Comparison of ENCODE assay signal across 8 cellular contexts in genomic region chr19:55580628-55581144, GRCh38. TPM values are rescaled to one million over a fixed set of nuclear protein-coding genes. Genes with fewer than 3 reads are reported as not detected.
DNase-seq lines count a peak whose midpoint lies in the region; ATAC-seq lines count a peak whose summit lies in the region.

Gene ZNF579 (minus strand): TSS chr19:55580848. CDS start chr19:55579639, 1,209 bp downstream.

- no peak for ATAC-seq in GM18517 (IDR thresholded peaks at IDR 0.05; ENCODE audit: unreplicated experiment)

- peaks cover 15% of the 10 kb centered on the region for H3K36me3 Mint-ChIP-seq in activated CD4-positive, alpha-beta memory T cell treated with anti-CD3 and anti-CD28 coated beads for 36 hours

- peak within 1 kb of the TSS; percentile 76 for H3K4me3 Mint-ChIP-seq in activated CD4-positive, alpha-beta memory T cell treated with anti-CD3 and anti-CD28 coated beads for 36 hours

- POLR2A ChIA-PET in activated CD4-positive, alpha-beta memory T cell treated with anti-CD3 and anti-CD28 coated beads for 36 hours (lab: Charles Lee), result interaction anchor here (0.8 to 1.0 kb wide), 2 partner anchors 19 to 23 kb away, joined by 3 to 5 read pairs; partner anchors contain the start of genes FIZ1 and ZNF524

- H3K9me3 Mint-ChIP-seq in activated CD4-positive, alpha-beta memory T cell treated with anti-CD3 and anti-CD28 coated beads for 36 hours, result no peaks in the 10 kb centered on the region

- intact Hi-C loops in activated CD4-positive, alpha-beta memory T cell treated with anti-CD3 and anti-CD28 coated beads for 36 hours (cut with micrococcal nuclease), result loop anchor here (1.0 kb wide), 1 partner anchor 44 kb away; the partner anchor contains the start of gene ZNF784

- CTCF ChIA-PET in activated CD4-positive, alpha-beta memory T cell treated with anti-CD3 and anti-CD28 coated beads for 36 hours (lab: Charles Lee), result interaction anchor here (2.4 to 3.3 kb wide), 3 partner anchors 25 to 77 kb away, joined by 7 to 15 read pairs (median 10); partner anchors contain the start of gene ZNF865

- H3K27ac Mint-ChIP-seq in activated CD4-positive, alpha-beta memory T cell treated with anti-CD3 and anti-CD28 coated beads for 36 hours, result peak within 1 kb of the TSS; percentile 78

- H3K27me3 Mint-ChIP-seq in activated CD4-positive, alpha-beta memory T cell treated with anti-CD3 and anti-CD28 coated beads for 36 hours, result no peaks in the 10 kb centered on the region

- peaks cover 23% of the 10 kb centered on the region for H3K4me1 Mint-ChIP-seq in activated CD4-positive, alpha-beta memory T cell treated with anti-CD3 and anti-CD28 coated beads for 36 hours (ENCODE audit: low read depth)

- DNase-seq in D341Med (ENCODE audit: low spot score), result peak; percentile 90
- peak; percentile 93 for DNase-seq in HK-2 (ENCODE audit: unreplicated experiment)
- DNase-seq in NCI-H748 treated with DMSO at 0.1 percent for 48 hours (lab: John Stamatoyannopoulos, UW), result peak; percentile 73
- DNase-seq in activated CD4-positive, alpha-beta memory T cell treated with anti-CD3 and anti-CD28 coated beads for 36 hours, result peak; percentile 88
- peak; percentile 59 for DNase-seq in effector CD4-positive, alpha-beta T cell
- DNase-seq in lung microvascular endothelial cell (ENCODE audit: low read depth in 2 of 2), result peak; percentile 89 to 90
- DNase-seq in stimulated activated CD4-positive, alpha-beta T cell treated with anti-CD3 and anti-CD28 coated beads, Interleukin-4, amount 100 ng/mL, for 48 hours (ENCODE audit: low read depth in 2 of 2), result peak; percentile 79 to 82

RNA-seq across cellular contexts. Expression of gene ZNF579, which starts in this region (rescaled TPM):
- total RNA-seq in activated CD4-positive, alpha-beta memory T cell treated with anti-CD3 and anti-CD28 coated beads for 36 hours, result 1 to 10 TPM; 6.6 to 6.7 TPM
- 2.4 and 2.6 TPM in 2 replicates for total RNA-seq in lung microvascular endothelial cell
